Comparison of ENCODE assay signal across 1 cellular context in genomic region chr16:86355114-86355513, GRCh38.
TF ChIP-seq lines count a peak whose summit lies in the region.

No MANE protein-coding gene starts in this region.

TF ChIP-seq in IMR-90, 13 proteins besides CTCF, POLR2A, EP300 and RAD21 (continued from another document):
- no peak for TF ChIP-seq SMC3 (IDR thresholded peaks at IDR 0.05; ENCODE audit: low read depth, low read length)
- no peak for TF ChIP-seq RCOR1 (IDR thresholded peaks at IDR 0.05; ENCODE audit: insufficient replicate concordance, low read length)
- TF ChIP-seq CHD1 (IDR thresholded peaks at IDR 0.05; ENCODE audit: low read depth, low read length) = no peak
- no peak for TF ChIP-seq FOS (IDR thresholded peaks at IDR 0.05; ENCODE audit: low read depth, low read length)
- TF ChIP-seq NFE2L2 (IDR thresholded peaks at IDR 0.05; ENCODE audit: low read depth, low read length) = no peak
